ENCODE assay signal across 7 cellular contexts in the genomic region with DNA sequence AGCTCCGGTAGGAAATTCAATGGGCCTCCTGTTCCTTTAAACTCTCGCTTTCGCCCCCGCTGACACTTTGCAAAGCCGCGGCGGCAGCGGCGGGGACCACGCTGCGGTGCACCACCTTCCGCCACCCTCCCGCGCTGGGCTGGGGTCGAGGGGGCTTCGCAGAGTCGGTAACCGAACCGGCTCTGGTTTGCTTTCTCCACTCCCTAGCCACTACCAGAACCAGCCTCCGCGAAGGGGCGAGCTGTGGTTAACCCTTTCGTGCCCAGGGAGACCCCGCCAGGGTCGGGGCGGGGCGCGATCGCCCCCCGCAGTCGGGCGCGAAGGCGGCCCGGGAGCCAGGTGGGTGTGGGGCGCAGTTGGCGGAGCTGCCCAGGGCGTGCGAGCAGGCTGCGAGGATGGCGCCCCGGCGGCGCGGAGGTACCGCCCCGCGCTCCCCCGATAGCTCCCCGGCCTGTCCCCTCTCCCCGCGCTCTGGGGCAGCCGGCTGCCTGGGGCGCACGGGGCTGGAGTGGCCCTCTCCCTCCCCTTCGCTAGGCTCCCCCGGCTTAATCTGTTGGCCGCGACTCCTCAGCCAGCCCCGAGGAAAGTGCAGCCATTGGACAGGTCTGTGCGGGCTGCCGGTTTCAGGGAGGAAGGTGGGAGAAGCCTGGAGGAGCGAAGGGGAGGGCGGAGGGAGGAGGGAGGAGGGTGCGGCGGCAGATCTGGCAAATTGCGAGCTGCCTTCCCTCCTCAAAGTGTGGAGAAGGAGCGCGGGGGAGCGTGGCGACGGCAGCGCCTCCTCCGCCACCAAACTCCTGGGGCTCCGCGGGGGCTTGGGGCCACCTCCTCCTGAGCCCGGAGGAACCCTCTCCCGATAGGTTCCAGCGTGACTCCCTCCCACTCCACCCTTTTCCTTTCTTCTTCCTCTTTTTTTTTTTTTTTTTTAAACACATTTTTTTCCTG. TPM values are rescaled to one million over a fixed set of nuclear protein-coding genes. Genes with fewer than 3 reads are reported as not detected.
DNase-seq lines count a peak whose midpoint lies in the region; TF ChIP-seq lines count a peak whose summit lies in the region.

No MANE protein-coding gene starts in this region.

- DNase-seq in H4 (ENCODE audit: low spot score) (peak; percentile 71), NCI-H524 (lab: John Stamatoyannopoulos, UW) (peak; percentile 4 to 40), choroid plexus epithelial cell (ENCODE audit: low read depth) (peak; percentile 80), kidney tubule cell (ENCODE audit: low spot score) (peak; percentile 79), spleen (peak; percentile 87), T-helper 1 cell (no peak)
- DNase-seq in activated effector memory CD4-positive, alpha-beta T cell treated with anti-CD3 and anti-CD28 coated beads, Interleukin-2, amount 50 U/mL, for 16 hours: no peak

- TF ChIP-seq POLR2A in spleen (IDR thresholded peaks at IDR 0.05): peak in 1 of 3 donors; percentile 13

- peak overlapping the region; percentile 71 to 89 (median 88) for H3K27ac ChIP-seq in spleen

- no peaks in the 10 kb centered on the region for H3K9me3 ChIP-seq in spleen

- peak overlapping the region; percentile 80 for H3K4me3 ChIP-seq in choroid plexus epithelial cell (ENCODE audit: low read depth, low read length)
- peak overlapping the region; percentile 57 to 79 (median 65) for H3K4me3 ChIP-seq in spleen

- TF ChIP-seq CTCF in choroid plexus epithelial cell (conservative IDR thresholded peaks at IDR 0.05; ENCODE audit: low read depth, low read length): no peak
- no peak for TF ChIP-seq CTCF in spleen (IDR thresholded peaks at IDR 0.05 in 8 of 11, conservative IDR thresholded peaks at IDR 0.05 in 3 of 11)

- no peaks in the 10 kb centered on the region for H3K36me3 ChIP-seq in spleen

- WGBS in spleen, 5 donors: 0 to 3% (median 2%) methylated on average over 47 to 79 of the region's 79 CpGs

- intact Hi-C loops in spleen (cut with DNase I; ENCODE audit: low total_unique reads): loop anchor here (10.0 kb wide), 1 partner anchor 949 kb away; no protein-coding TSS in a partner anchor

- peaks cover 0 to 70% (median 21%) of the 10 kb centered on the region in 6 donors for H3K4me1 ChIP-seq in spleen

- H3K27me3 ChIP-seq in spleen (replicated peaks in 1 of 7): peaks cover 0 to 48% (median 16%) of the 10 kb centered on the region in 7 donors

RNA-seq across cellular contexts. Expression of gene PLXDC2, which starts 0.5 kb away (rescaled TPM):
- 27.9 and 30.3 TPM in 2 replicates for total RNA-seq in H4 (2014; rRNA removed; shearing (Covaris generic))
- 10 to 100 TPM; 23.7 to 50.4 (median 38.4) TPM for total RNA-seq in spleen
- 1 to 10 TPM; 1.8 to 2.9 (median 2.4) TPM for polyA plus RNA-seq in spleen

Comparison
In these comparisons a context has a peak if more than half of its experiments do, and no peak if none do; other contexts are left out.
1. DNase-seq: peak in H4 (single experiment), NCI-H524 (2 of 2), choroid plexus epithelial cell (single experiment), kidney tubule cell (single experiment) and spleen (single experiment); none in activated effector memory CD4-positive, alpha-beta T cell treated with anti-CD3 and anti-CD28 coated beads, Interleukin-2, amount 50 U/mL, for 16 hours (single experiment) and T-helper 1 cell (0 of 5).